14 cellular contexts compared by ENCODE assay signal in genomic region chr1:71835442-71835813, GRCh38.
DNase-seq lines count a peak whose midpoint lies in the region; ATAC-seq and TF ChIP-seq lines count a peak whose summit lies in the region.
"Had no signal": no experiment of that assay in that cellular context is flagged by ENCODE, and none has a peak within 500 bp of the region (broad histone marks: within the 10 kb centered on the region; RNA-seq: fewer than 3 reads in every experiment).

No MANE protein-coding gene starts in this region.

- no peak overlapping the region for H3K27ac Mint-ChIP-seq in activated T-helper 2 cell treated with anti-CD3 and anti-CD28 coated beads, Interferon-gamma antibody, Interleukin-2, Interleukin-4, amounts not matched to agents 10 μg/mL and 5 μg/mL and 100 μg/mL, durations not matched to agents 14 hours and 24 hours and 36 hours
- H3K27ac Mint-ChIP-seq: T-helper 2 cell treated with Interferon-gamma antibody and Interleukin-4, amounts not matched to agents 5 μg/mL and 100 μg/mL, for 36 hours had no signal

- in situ Hi-C loops in GM13976 (cut with MboI; ENCODE audit: low sequenced_read_pairs, unreplicated experiment): no loop called here

- ATAC-seq in GM18508 (IDR thresholded peaks at IDR 0.05; ENCODE audit: insufficient read depth, unreplicated experiment) (peak; percentile 81), GM19455 (IDR thresholded peaks at IDR 0.05; ENCODE audit: unreplicated experiment) (peak; percentile 70), HG02938 (IDR thresholded peaks at IDR 0.05; ENCODE audit: unreplicated experiment) (peak; percentile 96), HG03460 (IDR thresholded peaks at IDR 0.05; ENCODE audit: unreplicated experiment) (peak; percentile 81), HG02870 (IDR thresholded peaks at IDR 0.05; ENCODE audit: unreplicated experiment) (no peak)
- ATAC-seq: activated T-cell treated with anti-CD3 and anti-CD28 coated beads, Interleukin-2, amount 50 U/mL, for 4 hours; esophagus mucosa had no signal

- no peaks in the 10 kb centered on the region for H3K9me3 Mint-ChIP-seq in activated T-helper 2 cell treated with anti-CD3 and anti-CD28 coated beads, Interferon-gamma antibody, Interleukin-2, Interleukin-4, amounts not matched to agents 10 μg/mL and 5 μg/mL and 100 μg/mL, durations not matched to agents 14 hours and 24 hours and 36 hours
- H3K9me3 Mint-ChIP-seq: T-helper 2 cell treated with Interferon-gamma antibody and Interleukin-4, amounts not matched to agents 5 μg/mL and 100 μg/mL, for 36 hours had no signal

- TF ChIP-seq CTCF in GM13976 (IDR thresholded peaks at IDR 0.05; ENCODE audit: borderline replicate concordance, control extremely low read depth, extremely low read depth, insufficient read depth, missing control alignments): no peak

- no peaks in the 10 kb centered on the region for H3K4me1 Mint-ChIP-seq in activated T-helper 2 cell treated with anti-CD3 and anti-CD28 coated beads, Interferon-gamma antibody, Interleukin-2, Interleukin-4, amounts not matched to agents 10 μg/mL and 5 μg/mL and 100 μg/mL, durations not matched to agents 14 hours and 24 hours and 36 hours (ENCODE audit: low read depth)

- no peaks in the 10 kb centered on the region for H3K27me3 Mint-ChIP-seq in activated T-helper 2 cell treated with anti-CD3 and anti-CD28 coated beads, Interferon-gamma antibody, Interleukin-2, Interleukin-4, amounts not matched to agents 10 μg/mL and 5 μg/mL and 100 μg/mL, durations not matched to agents 14 hours and 24 hours and 36 hours (ENCODE audit: low read depth)

- DNase-seq in NCI-H748 treated with DMSO at 0.1 percent for 48 hours (lab: John Stamatoyannopoulos, UW): no peak
- DNase-seq in GM13976 (ENCODE audit: low spot score): no peak
- DNase-seq in activated T-helper 2 cell treated with anti-CD3 and anti-CD28 coated beads, Interferon-gamma antibody, Interleukin-2, Interleukin-4, amounts not matched to agents 10 μg/mL and 5 μg/mL and 100 μg/mL, durations not matched to agents 14 hours and 24 hours and 36 hours (ENCODE audit: low spot score): no peak
- DNase-seq: ACHN; activated CD4-positive, alpha-beta T cell treated with anti-CD3 and anti-CD28 coated beads, Interleukin-2, amount 50 U/mL, for 1 hour; activated T-cell treated with anti-CD3 and anti-CD28 coated beads, Interleukin-2, amount 50 U/mL, for 4 hours; tibial artery had no signal

- H3K4me3 Mint-ChIP-seq in activated T-helper 2 cell treated with anti-CD3 and anti-CD28 coated beads, Interferon-gamma antibody, Interleukin-2, Interleukin-4, amounts not matched to agents 10 μg/mL and 5 μg/mL and 100 μg/mL, durations not matched to agents 14 hours and 24 hours and 36 hours (ENCODE audit: low read depth): no peak overlapping the region
- H3K4me3 Mint-ChIP-seq: activated T-cell treated with anti-CD3 and anti-CD28 coated beads, Interleukin-2, amount 50 U/mL, for 4 hours; T-helper 2 cell treated with Interferon-gamma antibody and Interleukin-4, amounts not matched to agents 5 μg/mL and 100 μg/mL, for 36 hours had no signal

- intact Hi-C loops in activated T-helper 2 cell treated with anti-CD3 and anti-CD28 coated beads, Interferon-gamma antibody, Interleukin-2, Interleukin-4, amounts not matched to agents 10 μg/mL and 5 μg/mL and 100 μg/mL, durations not matched to agents 14 hours and 24 hours and 36 hours (cut with micrococcal nuclease): no loop called here

- H3K36me3 Mint-ChIP-seq in activated T-helper 2 cell treated with anti-CD3 and anti-CD28 coated beads, Interferon-gamma antibody, Interleukin-2, Interleukin-4, amounts not matched to agents 10 μg/mL and 5 μg/mL and 100 μg/mL, durations not matched to agents 14 hours and 24 hours and 36 hours (ENCODE audit: low read depth): no peaks in the 10 kb centered on the region
